Comparison of ENCODE assay signal across 8 cellular contexts in the genomic region with DNA sequence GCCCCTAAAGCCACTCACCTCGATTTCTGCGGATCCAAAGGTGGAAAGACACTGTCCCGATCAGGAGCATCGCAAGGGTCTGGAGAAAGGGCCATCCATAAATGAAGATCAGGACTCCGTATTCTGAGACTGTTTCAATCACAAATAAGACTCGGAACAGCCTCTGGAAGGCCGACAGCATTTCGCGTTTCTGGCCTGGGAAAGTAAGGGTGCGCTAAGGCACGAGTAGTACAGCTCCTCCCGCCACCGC. TPM values are rescaled to one million over a fixed set of nuclear protein-coding genes. Genes with fewer than 3 reads are reported as not detected.
DNase-seq lines count a peak whose midpoint lies in the region; ATAC-seq, FAIRE-seq and TF ChIP-seq lines count a peak whose summit lies in the region.

No MANE protein-coding gene starts in this region.

- TF ChIP-seq CTCF in liver (IDR thresholded peaks at IDR 0.05; ENCODE audit: low read depth, low read length, missing input control) = no peak
- no peak for TF ChIP-seq CTCF in HepG2 (CRISPR knock-in tag; IDR thresholded peaks at IDR 0.05)
- no peak for TF ChIP-seq CTCF in VCaP (conservative IDR thresholded peaks at IDR 0.05)
- TF ChIP-seq CTCF in right atrium auricular region (IDR thresholded peaks at IDR 0.05) = no peak

- in situ Hi-C loops in HepG2 (cut with HindIII; ENCODE audit: extremely low pct_ligation_motif_present, low pct_unique_long_range_greater_than_20kb) = no loop called here

- intact Hi-C loops in HepG2 (cut with micrococcal nuclease; ENCODE audit: unreplicated experiment) = no loop called here

- DNase-seq in HepG2 (ENCODE audit: low spot score) (no peak), right atrium auricular region (ENCODE audit: low spot score) (no peak), substantia nigra (lab: John Stamatoyannopoulos, UW) (no peak)
- no peak for DNase-seq in activated effector memory CD4-positive, alpha-beta T cell treated with Interleukin-2 at 50 U/mL for 16 hours

- no peak for TF ChIP-seq POLR2A in HepG2 (IDR thresholded peaks at IDR 0.05; ENCODE audit: insufficient read depth in 1 of 2, low read depth in 2 of 2, low read length in 2 of 2)

- H3K27ac ChIP-seq in liver (ENCODE audit: low read depth in 1 of 2, low read length in 2 of 2) (no peak overlapping the region), HepG2 (ENCODE audit: extremely low read length, insufficient read depth, low read length) (no peak overlapping the region), VCaP (peak overlapping the region; percentile 76), right atrium auricular region (no peak overlapping the region), substantia nigra (ENCODE audit: low read depth, low read length, poor library complexity, severe bottlenecking) (no peak overlapping the region)

- H3K4me2 ChIP-seq in HepG2 (ENCODE audit: low read depth, low read length) = no peak overlapping the region

- no peak overlapping the region for H2AFZ ChIP-seq in HepG2 (ENCODE audit: low read length)

- H3K27me3 ChIP-seq in liver (ENCODE audit: control insufficient read depth in 4 of 4, insufficient read depth in 4 of 4, low read length in 3 of 4) (no peaks in the 10 kb centered on the region), HepG2 (ENCODE audit: control insufficient read depth in 1 of 2, insufficient read depth in 2 of 2, low read length in 2 of 2) (peaks cover 0 to 13% of the 10 kb centered on the region in 2 experiments; a peak in 3 of 5 replicates), right atrium auricular region (no peaks in the 10 kb centered on the region)

- H3K27me3 Mint-ChIP-seq in stimulated activated memory B cell treated with anti-CD40 and anti-IgM and Interleukin-4, amounts not matched to agents 10 μg/mL and 1 μg/mL and 100 μg/mL, for 72 hours = peaks cover 19% of the 10 kb centered on the region

- no peaks in the 10 kb centered on the region for H3K79me2 ChIP-seq in HepG2 (ENCODE audit: insufficient read depth, low read length)

- CTCF ChIA-PET in HepG2 (lab: Yijun Ruan, JAX; ENCODE audit: low intra/inter-chr PET ratio, low total read pairs) = no interaction called here

- 8% methylated on average over 13 of the region's 13 CpGs for WGBS in liver
- WGBS in HepG2 (ENCODE audit: low lambda C conversion rate) = 52% methylated on average over 13 of the region's 13 CpGs

- H3K36me3 ChIP-seq in liver (ENCODE audit: control insufficient read depth in 4 of 4, insufficient read depth in 3 of 4, low read depth in 1 of 4, low read length in 3 of 4) (no peaks in the 10 kb centered on the region), HepG2 (replicated peaks in 1 of 2; ENCODE audit: control insufficient read depth in 1 of 2, insufficient read depth in 2 of 2, low read length in 2 of 2) (no peaks in the 10 kb centered on the region), right atrium auricular region (no peaks in the 10 kb centered on the region)

- H3K4me1 ChIP-seq in liver (ENCODE audit: control insufficient read depth in 4 of 4, insufficient read depth in 4 of 4, low read length in 3 of 4) (peaks cover 3 to 9% (median 7%) of the 10 kb centered on the region in 4 donors), HepG2 (ENCODE audit: insufficient read depth, low read length) (no peaks in the 10 kb centered on the region), right atrium auricular region (peaks cover 0 to 18% of the 10 kb centered on the region in 2 donors)

- ATAC-seq in HepG2 (no peak), HG03571 (IDR thresholded peaks at IDR 0.05; ENCODE audit: unreplicated experiment) (no peak)
- no peak for ATAC-seq in stimulated activated memory B cell treated with anti-CD40 and anti-IgM and Interleukin-4, amounts not matched to agents 10 μg/mL and 1 μg/mL and 100 μg/mL, for 72 hours

- no peaks in the 10 kb centered on the region for H4K20me1 ChIP-seq in HepG2 (ENCODE audit: insufficient read depth, low read length)

- no peak for FAIRE-seq in HepG2 (lab: Jason Lieb, UNC)

- no peaks in the 10 kb centered on the region for H3K36me3 Mint-ChIP-seq in stimulated activated memory B cell treated with anti-CD40 and anti-IgM and Interleukin-4, amounts not matched to agents 10 μg/mL and 1 μg/mL and 100 μg/mL, for 72 hours

- H3K4me1 Mint-ChIP-seq in stimulated activated memory B cell treated with anti-CD40 and anti-IgM and Interleukin-4, amounts not matched to agents 10 μg/mL and 1 μg/mL and 100 μg/mL, for 72 hours = peaks cover 14% of the 10 kb centered on the region

- H3K9ac ChIP-seq in liver (ENCODE audit: low read depth in 1 of 2, low read length in 2 of 2) (no peak overlapping the region), HepG2 (ENCODE audit: insufficient read depth, low read depth, low read length) (no peak overlapping the region)

- H3K4me3 ChIP-seq in liver (ENCODE audit: low read depth in 1 of 3, low read length in 3 of 3) = peak overlapping the region in 2 of 3 donors; percentile 51 to 55
- H3K4me3 ChIP-seq in HepG2 (replicated peaks in 1 of 3; ENCODE audit: insufficient read depth in 1 of 3, low read depth in 2 of 3, low read length in 3 of 3) = no peak overlapping the region
- peak overlapping the region; percentile 38 to 59 for H3K4me3 ChIP-seq in right atrium auricular region

- POLR2A ChIA-PET in HepG2 (lab: Yijun Ruan, JAX) = no interaction called here

- H3K4me3 Mint-ChIP-seq in stimulated activated memory B cell treated with anti-CD40 and anti-IgM and Interleukin-4, amounts not matched to agents 10 μg/mL and 1 μg/mL and 100 μg/mL, for 72 hours = peak overlapping the region; percentile 99

- TF ChIP-seq EP300 in HepG2 (IDR thresholded peaks at IDR 0.05; ENCODE audit: low read depth in 2 of 2, low read length in 2 of 2) (no peak), HepG2 (CRISPR knock-in tag; IDR thresholded peaks at IDR 0.05; ENCODE audit: borderline replicate concordance) (no peak)

- no peaks in the 10 kb centered on the region for H3K9me3 ChIP-seq in liver (ENCODE audit: control insufficient read depth in 4 of 4, low read length in 3 of 4)
- no peaks in the 10 kb centered on the region for H3K9me3 ChIP-seq in HepG2 (ENCODE audit: low read length)
- no peaks in the 10 kb centered on the region for H3K9me3 ChIP-seq in right atrium auricular region

- peak overlapping the region; percentile 94 for H3K27ac Mint-ChIP-seq in stimulated activated memory B cell treated with anti-CD40 and anti-IgM and Interleukin-4, amounts not matched to agents 10 μg/mL and 1 μg/mL and 100 μg/mL, for 72 hours

- H3K9me3 Mint-ChIP-seq in stimulated activated memory B cell treated with anti-CD40 and anti-IgM and Interleukin-4, amounts not matched to agents 10 μg/mL and 1 μg/mL and 100 μg/mL, for 72 hours = no peaks in the 10 kb centered on the region

- no peak for TF ChIP-seq RAD21 in liver (IDR thresholded peaks at IDR 0.05)
- TF ChIP-seq RAD21 in HepG2 (CRISPR knock-in tag; IDR thresholded peaks at IDR 0.05) = no peak

- no TSS peak for BruUV-seq in HepG2 (replicated peaks; lab: Mats Ljungman, UMichigan)

RNA-seq across cellular contexts. Expression of a gene that starts 44.6 kb away (rescaled TPM):
- total RNA-seq in liver (not detected), HepG2 (2016; rRNA removed; fragmentation: Illumina TruSeq; extraction: Trizol) (not detected in 2 replicates), right atrium auricular region (not detected)
- polyA plus RNA-seq in liver (not detected), HepG2 (2011; rRNA removed) (not detected in 2 replicates)
- total RNA-seq in HepG2 (2016; cell fraction: cytosol; rRNA removed; fragmentation: Illumina TruSeq; extraction: Trizol; ENCODE audit: low read depth) = not detected in 2 replicates
- total RNA-seq in HepG2 (2016; cell fraction: insoluble cytoplasmic fraction; rRNA removed; fragmentation: Illumina TruSeq; extraction: Trizol) = not detected in 2 replicates
- not detected in 2 replicates for total RNA-seq in HepG2 (2016; cell fraction: membrane; rRNA removed; fragmentation: Illumina TruSeq; extraction: Trizol)
- not detected in 2 replicates for total RNA-seq in HepG2 (2016; cell fraction: nucleus; rRNA removed; fragmentation: Illumina TruSeq; extraction: Trizol)
- polyA plus RNA-seq in HepG2 (2011; cell fraction: cytosol; rRNA removed) = not detected in 2 replicates
- polyA plus RNA-seq in HepG2 (2011; cell fraction: nucleus; rRNA removed) = not detected in 2 replicates
- polyA plus RNA-seq in HepG2 (2012) = not detected in 2 replicates
- not detected in 2 replicates for polyA plus RNA-seq in HepG2 (2016; cell fraction: cytosol; fragmentation: Illumina TruSeq; extraction: Trizol; ENCODE audit: low read depth)
- not detected in 2 replicates for polyA plus RNA-seq in HepG2 (2016; cell fraction: insoluble cytoplasmic fraction; fragmentation: Illumina TruSeq; extraction: Trizol; ENCODE audit: low read depth)
- polyA plus RNA-seq in HepG2 (2016; cell fraction: membrane; fragmentation: Illumina TruSeq; extraction: Trizol; ENCODE audit: low read depth) = not detected in 2 replicates
- polyA plus RNA-seq in HepG2 (2016; cell fraction: nucleus; fragmentation: Illumina TruSeq; extraction: Trizol; ENCODE audit: insufficient read depth, low read depth) = not detected in 2 replicates
- not detected in 2 replicates for polyA minus RNA-seq in HepG2 (2011; rRNA and poly(A)+ RNA removed; ENCODE audit: low replicate concordance)
- not detected in 2 replicates for polyA minus RNA-seq in HepG2 (2011; cell fraction: cytosol; rRNA and poly(A)+ RNA removed)
- not detected in 2 replicates for polyA minus RNA-seq in HepG2 (2011; cell fraction: nucleus; rRNA and poly(A)+ RNA removed)

RNA-seq across cellular contexts. Expression of a gene that starts 46.5 kb away (rescaled TPM):
- total RNA-seq in liver (under 1 TPM; 0.25 to 0.42 TPM), HepG2 (2016; rRNA removed; fragmentation: Illumina TruSeq; extraction: Trizol) (not detected in 2 replicates), right atrium auricular region (1 to 10 TPM; 1.8 to 4.8 TPM)
- polyA plus RNA-seq in liver (under 1 TPM in 1 of 2 donors, not detected in 1; 0.16 TPM), HepG2 (2011; rRNA removed) (not detected in 2 replicates)
- not detected in 2 replicates for total RNA-seq in HepG2 (2016; cell fraction: cytosol; rRNA removed; fragmentation: Illumina TruSeq; extraction: Trizol; ENCODE audit: low read depth)
- not detected in 2 replicates for total RNA-seq in HepG2 (2016; cell fraction: insoluble cytoplasmic fraction; rRNA removed; fragmentation: Illumina TruSeq; extraction: Trizol)
- not detected in 2 replicates for total RNA-seq in HepG2 (2016; cell fraction: membrane; rRNA removed; fragmentation: Illumina TruSeq; extraction: Trizol)
- not detected in 2 replicates for total RNA-seq in HepG2 (2016; cell fraction: nucleus; rRNA removed; fragmentation: Illumina TruSeq; extraction: Trizol)
- not detected in 2 replicates for polyA plus RNA-seq in HepG2 (2011; cell fraction: cytosol; rRNA removed)
- not detected in 2 replicates for polyA plus RNA-seq in HepG2 (2011; cell fraction: nucleus; rRNA removed)
- not detected in 2 replicates for polyA plus RNA-seq in HepG2 (2012)
- not detected in 2 replicates for polyA plus RNA-seq in HepG2 (2016; cell fraction: cytosol; fragmentation: Illumina TruSeq; extraction: Trizol; ENCODE audit: low read depth)
- not detected in 2 replicates for polyA plus RNA-seq in HepG2 (2016; cell fraction: insoluble cytoplasmic fraction; fragmentation: Illumina TruSeq; extraction: Trizol; ENCODE audit: low read depth)
- not detected in 2 replicates for polyA plus RNA-seq in HepG2 (2016; cell fraction: membrane; fragmentation: Illumina TruSeq; extraction: Trizol; ENCODE audit: low read depth)
- not detected in 2 replicates for polyA plus RNA-seq in HepG2 (2016; cell fraction: nucleus; fragmentation: Illumina TruSeq; extraction: Trizol; ENCODE audit: insufficient read depth, low read depth)
- 11.0 TPM in 1 of 2 replicates, not detected in the other for polyA minus RNA-seq in HepG2 (2011; rRNA and poly(A)+ RNA removed; ENCODE audit: low replicate concordance)
- polyA minus RNA-seq in HepG2 (2011; cell fraction: cytosol; rRNA and poly(A)+ RNA removed) = not detected in 2 replicates
- not detected in 2 replicates for polyA minus RNA-seq in HepG2 (2011; cell fraction: nucleus; rRNA and poly(A)+ RNA removed)

RNA-seq across cellular contexts. Expression of a gene that starts 53.0 kb away (rescaled TPM):
- total RNA-seq in liver = not detected
- not detected for polyA plus RNA-seq in liver
- not detected in 2 replicates for total RNA-seq in HepG2 (2016; rRNA removed; fragmentation: Illumina TruSeq; extraction: Trizol)
- total RNA-seq in HepG2 (2016; cell fraction: cytosol; rRNA removed; fragmentation: Illumina TruSeq; extraction: Trizol; ENCODE audit: low read depth) = not detected in 2 replicates
- not detected in 2 replicates for total RNA-seq in HepG2 (2016; cell fraction: insoluble cytoplasmic fraction; rRNA removed; fragmentation: Illumina TruSeq; extraction: Trizol)
- not detected in 2 replicates for total RNA-seq in HepG2 (2016; cell fraction: membrane; rRNA removed; fragmentation: Illumina TruSeq; extraction: Trizol)
- total RNA-seq in HepG2 (2016; cell fraction: nucleus; rRNA removed; fragmentation: Illumina TruSeq; extraction: Trizol) = not detected in 2 replicates
- polyA plus RNA-seq in HepG2 (2011; rRNA removed) = not detected in 2 replicates
- polyA plus RNA-seq in HepG2 (2011; cell fraction: cytosol; rRNA removed) = not detected in 2 replicates
- polyA plus RNA-seq in HepG2 (2011; cell fraction: nucleus; rRNA removed) = not detected in 2 replicates
- polyA plus RNA-seq in HepG2 (2012) = not detected in 2 replicates
- not detected in 2 replicates for polyA plus RNA-seq in HepG2 (2016; cell fraction: cytosol; fragmentation: Illumina TruSeq; extraction: Trizol; ENCODE audit: low read depth)
- not detected in 2 replicates for polyA plus RNA-seq in HepG2 (2016; cell fraction: insoluble cytoplasmic fraction; fragmentation: Illumina TruSeq; extraction: Trizol; ENCODE audit: low read depth)
- polyA plus RNA-seq in HepG2 (2016; cell fraction: membrane; fragmentation: Illumina TruSeq; extraction: Trizol; ENCODE audit: low read depth) = not detected in 2 replicates
- not detected in 2 replicates for polyA plus RNA-seq in HepG2 (2016; cell fraction: nucleus; fragmentation: Illumina TruSeq; extraction: Trizol; ENCODE audit: insufficient read depth, low read depth)
- polyA minus RNA-seq in HepG2 (2011; rRNA and poly(A)+ RNA removed; ENCODE audit: low replicate concordance) = not detected in 2 replicates
- polyA minus RNA-seq in HepG2 (2011; cell fraction: cytosol; rRNA and poly(A)+ RNA removed) = not detected in 2 replicates
- not detected in 2 replicates for polyA minus RNA-seq in HepG2 (2011; cell fraction: nucleus; rRNA and poly(A)+ RNA removed)
- total RNA-seq in right atrium auricular region = not detected

Comparison
In these comparisons a context has a peak if more than half of its experiments do, and no peak if none do; other contexts are left out.
1. H3K4me3 ChIP-seq: peak in liver (2 of 3) and right atrium auricular region (2 of 2); none in HepG2 (0 of 3).